Comparison of ENCODE assay signal across 1 cellular context in the genomic region with DNA sequence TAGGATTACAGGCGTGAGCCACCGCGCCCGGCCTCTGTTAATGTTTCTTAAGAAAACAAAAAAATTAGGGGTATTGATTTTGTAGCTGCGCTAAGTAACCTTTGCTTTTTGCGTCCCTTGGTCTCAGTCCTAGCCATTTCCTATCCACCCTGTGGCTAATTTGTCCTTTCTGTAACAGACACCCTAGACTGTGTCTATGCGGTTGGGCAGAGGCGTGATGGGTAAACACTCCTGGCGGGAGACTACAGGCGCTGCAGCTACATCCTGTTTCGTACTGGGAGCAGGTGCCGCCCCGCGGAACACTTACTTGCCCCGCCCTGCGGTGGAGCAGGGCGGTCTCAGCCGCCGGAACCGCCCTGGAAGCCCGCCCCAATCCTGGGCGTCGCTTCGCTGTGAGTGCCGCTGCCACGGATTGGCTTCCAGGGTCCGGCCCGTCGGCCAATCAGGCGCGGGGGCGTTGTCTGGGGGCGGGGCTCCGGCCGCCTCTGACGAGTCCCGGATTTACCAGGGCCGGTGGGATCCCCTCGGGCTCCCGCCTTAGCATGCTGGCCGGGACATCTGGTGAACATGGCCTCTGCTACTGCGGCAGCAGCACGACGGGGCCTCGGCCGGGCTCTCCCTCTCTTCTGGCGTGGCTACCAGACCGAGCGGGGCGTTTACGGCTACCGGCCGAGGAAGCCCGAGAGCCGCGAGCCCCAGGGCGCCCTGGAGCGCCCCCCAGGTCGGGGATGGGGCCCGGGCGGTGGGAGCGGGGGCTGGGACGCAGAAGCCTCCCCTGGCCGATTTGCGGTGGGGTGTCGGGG.
TF ChIP-seq lines count a peak whose summit lies in the region.

A gene with protein sequence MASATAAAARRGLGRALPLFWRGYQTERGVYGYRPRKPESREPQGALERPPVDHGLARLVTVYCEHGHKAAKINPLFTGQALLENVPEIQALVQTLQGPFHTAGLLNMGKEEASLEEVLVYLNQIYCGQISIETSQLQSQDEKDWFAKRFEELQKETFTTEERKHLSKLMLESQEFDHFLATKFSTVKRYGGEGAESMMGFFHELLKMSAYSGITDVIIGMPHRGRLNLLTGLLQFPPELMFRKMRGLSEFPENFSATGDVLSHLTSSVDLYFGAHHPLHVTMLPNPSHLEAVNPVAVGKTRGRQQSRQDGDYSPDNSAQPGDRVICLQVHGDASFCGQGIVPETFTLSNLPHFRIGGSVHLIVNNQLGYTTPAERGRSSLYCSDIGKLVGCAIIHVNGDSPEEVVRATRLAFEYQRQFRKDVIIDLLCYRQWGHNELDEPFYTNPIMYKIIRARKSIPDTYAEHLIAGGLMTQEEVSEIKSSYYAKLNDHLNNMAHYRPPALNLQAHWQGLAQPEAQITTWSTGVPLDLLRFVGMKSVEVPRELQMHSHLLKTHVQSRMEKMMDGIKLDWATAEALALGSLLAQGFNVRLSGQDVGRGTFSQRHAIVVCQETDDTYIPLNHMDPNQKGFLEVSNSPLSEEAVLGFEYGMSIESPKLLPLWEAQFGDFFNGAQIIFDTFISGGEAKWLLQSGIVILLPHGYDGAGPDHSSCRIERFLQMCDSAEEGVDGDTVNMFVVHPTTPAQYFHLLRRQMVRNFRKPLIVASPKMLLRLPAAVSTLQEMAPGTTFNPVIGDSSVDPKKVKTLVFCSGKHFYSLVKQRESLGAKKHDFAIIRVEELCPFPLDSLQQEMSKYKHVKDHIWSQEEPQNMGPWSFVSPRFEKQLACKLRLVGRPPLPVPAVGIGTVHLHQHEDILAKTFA (plus strand): TSS at position 488 of the 803 bp plus-strand sequence. CDS start 80 bp downstream, at position 568.

TF ChIP-seq in GM23338, 12 proteins besides CTCF, POLR2A, EP300 and RAD21 (continued from another document):
- TF ChIP-seq, protein P1, sequence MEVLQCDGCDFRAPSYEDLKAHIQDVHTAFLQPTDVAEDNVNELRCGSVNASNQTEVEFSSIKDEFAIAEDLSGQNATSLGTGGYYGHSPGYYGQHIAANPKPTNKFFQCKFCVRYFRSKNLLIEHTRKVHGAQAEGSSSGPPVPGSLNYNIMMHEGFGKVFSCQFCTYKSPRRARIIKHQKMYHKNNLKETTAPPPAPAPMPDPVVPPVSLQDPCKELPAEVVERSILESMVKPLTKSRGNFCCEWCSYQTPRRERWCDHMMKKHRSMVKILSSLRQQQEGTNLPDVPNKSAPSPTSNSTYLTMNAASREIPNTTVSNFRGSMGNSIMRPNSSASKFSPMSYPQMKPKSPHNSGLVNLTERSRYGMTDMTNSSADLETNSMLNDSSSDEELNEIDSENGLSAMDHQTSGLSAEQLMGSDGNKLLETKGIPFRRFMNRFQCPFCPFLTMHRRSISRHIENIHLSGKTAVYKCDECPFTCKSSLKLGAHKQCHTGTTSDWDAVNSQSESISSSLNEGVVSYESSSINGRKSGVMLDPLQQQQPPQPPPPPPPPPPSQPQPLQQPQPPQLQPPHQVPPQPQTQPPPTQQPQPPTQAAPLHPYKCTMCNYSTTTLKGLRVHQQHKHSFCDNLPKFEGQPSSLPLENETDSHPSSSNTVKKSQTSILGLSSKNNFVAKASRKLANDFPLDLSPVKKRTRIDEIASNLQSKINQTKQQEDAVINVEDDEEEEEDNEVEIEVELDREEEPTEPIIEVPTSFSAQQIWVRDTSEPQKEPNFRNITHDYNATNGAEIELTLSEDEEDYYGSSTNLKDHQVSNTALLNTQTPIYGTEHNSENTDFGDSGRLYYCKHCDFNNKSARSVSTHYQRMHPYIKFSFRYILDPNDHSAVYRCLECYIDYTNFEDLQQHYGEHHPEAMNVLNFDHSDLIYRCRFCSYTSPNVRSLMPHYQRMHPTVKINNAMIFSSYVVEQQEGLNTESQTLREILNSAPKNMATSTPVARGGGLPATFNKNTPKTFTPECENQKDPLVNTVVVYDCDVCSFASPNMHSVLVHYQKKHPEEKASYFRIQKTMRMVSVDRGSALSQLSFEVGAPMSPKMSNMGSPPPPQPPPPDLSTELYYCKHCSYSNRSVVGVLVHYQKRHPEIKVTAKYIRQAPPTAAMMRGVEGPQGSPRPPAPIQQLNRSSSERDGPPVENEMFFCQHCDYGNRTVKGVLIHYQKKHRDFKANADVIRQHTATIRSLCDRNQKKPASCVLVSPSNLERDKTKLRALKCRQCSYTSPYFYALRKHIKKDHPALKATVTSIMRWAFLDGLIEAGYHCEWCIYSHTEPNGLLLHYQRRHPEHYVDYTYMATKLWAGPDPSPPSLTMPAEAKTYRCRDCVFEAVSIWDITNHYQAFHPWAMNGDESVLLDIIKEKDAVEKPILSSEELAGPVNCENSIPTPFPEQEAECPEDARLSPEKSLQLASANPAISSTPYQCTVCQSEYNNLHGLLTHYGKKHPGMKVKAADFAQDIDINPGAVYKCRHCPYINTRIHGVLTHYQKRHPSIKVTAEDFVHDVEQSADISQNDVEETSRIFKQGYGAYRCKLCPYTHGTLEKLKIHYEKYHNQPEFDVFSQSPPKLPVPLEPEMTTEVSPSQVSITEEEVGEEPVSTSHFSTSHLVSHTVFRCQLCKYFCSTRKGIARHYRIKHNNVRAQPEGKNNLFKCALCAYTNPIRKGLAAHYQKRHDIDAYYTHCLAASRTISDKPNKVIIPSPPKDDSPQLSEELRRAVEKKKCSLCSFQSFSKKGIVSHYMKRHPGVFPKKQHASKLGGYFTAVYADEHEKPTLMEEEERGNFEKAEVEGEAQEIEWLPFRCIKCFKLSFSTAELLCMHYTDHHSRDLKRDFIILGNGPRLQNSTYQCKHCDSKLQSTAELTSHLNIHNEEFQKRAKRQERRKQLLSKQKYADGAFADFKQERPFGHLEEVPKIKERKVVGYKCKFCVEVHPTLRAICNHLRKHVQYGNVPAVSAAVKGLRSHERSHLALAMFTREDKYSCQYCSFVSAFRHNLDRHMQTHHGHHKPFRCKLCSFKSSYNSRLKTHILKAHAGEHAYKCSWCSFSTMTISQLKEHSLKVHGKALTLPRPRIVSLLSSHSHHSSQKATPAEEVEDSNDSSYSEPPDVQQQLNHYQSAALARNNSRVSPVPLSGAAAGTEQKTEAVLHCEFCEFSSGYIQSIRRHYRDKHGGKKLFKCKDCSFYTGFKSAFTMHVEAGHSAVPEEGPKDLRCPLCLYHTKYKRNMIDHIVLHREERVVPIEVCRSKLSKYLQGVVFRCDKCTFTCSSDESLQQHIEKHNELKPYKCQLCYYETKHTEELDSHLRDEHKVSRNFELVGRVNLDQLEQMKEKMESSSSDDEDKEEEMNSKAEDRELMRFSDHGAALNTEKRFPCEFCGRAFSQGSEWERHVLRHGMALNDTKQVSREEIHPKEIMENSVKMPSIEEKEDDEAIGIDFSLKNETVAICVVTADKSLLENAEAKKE (CRISPR knock-in tag; IDR thresholded peaks at IDR 0.05), result no peak
